10 cellular contexts compared by ENCODE assay signal in genomic region chr9:70256123-70256551, GRCh38. TPM values are rescaled to one million over a fixed set of nuclear protein-coding genes. Genes with fewer than 3 reads are reported as not detected.
DNase-seq lines count a peak whose midpoint lies in the region; ATAC-seq and TF ChIP-seq lines count a peak whose summit lies in the region.
"Had no signal": no experiment of that assay in that cellular context is flagged by ENCODE, and none has a peak within 500 bp of the region (broad histone marks: within the 10 kb centered on the region; RNA-seq: fewer than 3 reads in every experiment).

No MANE protein-coding gene starts in this region.

- intact Hi-C loops in right lobe of liver (cut with DNase I): no loop called here

- H3K4me1 ChIP-seq in right lobe of liver (peaks cover 0 to 37% (median 9%) of the 10 kb centered on the region in 4 donors), thoracic aorta (ENCODE audit: control insufficient read depth in 1 of 2, low read depth in 2 of 2) (peaks cover 25 to 41% of the 10 kb centered on the region in 2 donors), gastroesophageal sphincter (peaks cover 4 to 62% (median 18%) of the 10 kb centered on the region in 3 donors)

- 53% methylated on average over 4 of the region's 7 CpGs for WGBS in right lobe of liver (ENCODE audit: insufficient coverage, low coverage, low lambda C conversion rate, missing lambda C conversion rate)
- 28 to 51% methylated on average over 7 of the region's 7 CpGs for WGBS in gastroesophageal sphincter (ENCODE audit: low coverage in 1 of 2), 2 donors

- H3K27me3 ChIP-seq in brain microvascular endothelial cell (replicated peaks): no peaks in the 10 kb centered on the region
- no peaks in the 10 kb centered on the region for H3K27me3 ChIP-seq in right lobe of liver
- no peaks in the 10 kb centered on the region for H3K27me3 ChIP-seq in thoracic aorta (replicated peaks; ENCODE audit: insufficient read depth)
- H3K27me3 ChIP-seq in gastroesophageal sphincter: no peaks in the 10 kb centered on the region

- ATAC-seq in right lobe of liver (no peak), thoracic aorta (ENCODE audit: insufficient number of reproducible peaks, low FRiP score, low read depth) (no peak), gastroesophageal sphincter (no peak), left lobe of liver (no peak)

- no peak for TF ChIP-seq EP300 in gastroesophageal sphincter (IDR thresholded peaks at IDR 0.05)

- TF ChIP-seq POLR2A in right lobe of liver (IDR thresholded peaks at IDR 0.05): no peak
- TF ChIP-seq POLR2A in gastroesophageal sphincter (IDR thresholded peaks at IDR 0.05): no peak

- H3K9me3 ChIP-seq in right lobe of liver: no peaks in the 10 kb centered on the region
- H3K9me3 ChIP-seq in thoracic aorta: no peaks in the 10 kb centered on the region
- no peaks in the 10 kb centered on the region for H3K9me3 ChIP-seq in gastroesophageal sphincter

- H3K27ac ChIP-seq in brain microvascular endothelial cell: peak overlapping the region; percentile 96
- H3K27ac ChIP-seq in right lobe of liver: peak overlapping the region; percentile 8 to 97 (median 10)
- peak overlapping the region; percentile 19 to 24 for H3K27ac ChIP-seq in thoracic aorta
- peak overlapping the region in 2 of 4 donors; percentile 96 for H3K27ac ChIP-seq in gastroesophageal sphincter
- H3K27ac ChIP-seq: 22Rv1 had no signal

- H3K4me3 ChIP-seq in brain microvascular endothelial cell (ENCODE audit: low read depth, low read length): peak overlapping the region; percentile 29
- H3K4me3 ChIP-seq in right lobe of liver: peak overlapping the region in 1 of 3 donors; percentile 70
- H3K4me3 ChIP-seq in thoracic aorta: peak overlapping the region; percentile 85
- H3K4me3 ChIP-seq in gastroesophageal sphincter: peak overlapping the region in 1 of 2 donors; percentile 23

- TF ChIP-seq CTCF in brain microvascular endothelial cell (IDR thresholded peaks at IDR 0.05; ENCODE audit: low read depth, low read length, missing control alignments) (no peak), right lobe of liver (IDR thresholded peaks at IDR 0.05) (no peak), thoracic aorta (IDR thresholded peaks at IDR 0.05) (no peak), gastroesophageal sphincter (IDR thresholded peaks at IDR 0.05) (no peak)

- DNase-seq in NCI-H1417 (lab: John Stamatoyannopoulos, UW) (peak in 2 of 3 experiments; percentile 27 to 48), NCI-H1417 treated with DMSO at 0.1 percent for 48 hours (lab: John Stamatoyannopoulos, UW) (no peak), brain microvascular endothelial cell (peak; percentile 79), right lobe of liver (no peak), thoracic aorta (ENCODE audit: low spot score) (no peak), left lobe of liver (ENCODE audit: low spot score) (no peak)
- no peak for DNase-seq in effector CD4-positive, alpha-beta T cell
- DNase-seq: NCI-H1105 treated with DMSO at 0.1 percent for 48 hours had no signal

- H3K36me3 ChIP-seq in brain microvascular endothelial cell (replicated peaks) (peaks cover 3% of the 10 kb centered on the region), right lobe of liver (no peaks in the 10 kb centered on the region), thoracic aorta (no peaks in the 10 kb centered on the region), gastroesophageal sphincter (no peaks in the 10 kb centered on the region)

- in situ Hi-C loops in brain microvascular endothelial cell (cut with HindIII; ENCODE audit: low pct_ligation_motif_present, low sequenced_read_pairs): no loop called here

RNA-seq across cellular contexts. Expression of gene SMC5, which starts 2.6 kb away (rescaled TPM):
- 10 to 100 TPM; 10.6 to 13.9 (median 13.0) TPM for total RNA-seq in right lobe of liver
- 10 to 100 TPM; 22.6 to 46.1 TPM for total RNA-seq in thoracic aorta
- 10 to 100 TPM; 23.4 to 74.4 (median 39.7) TPM for total RNA-seq in gastroesophageal sphincter
- total RNA-seq in left lobe of liver: 10.7 TPM

Comparison
In these comparisons a context has a peak if more than half of its experiments do, and no peak if none do; other contexts are left out.
1. DNase-seq: peak in NCI-H1417 (2 of 3) and brain microvascular endothelial cell (single experiment); none in NCI-H1417 treated with DMSO at 0.1 percent for 48 hours (single experiment), right lobe of liver (0 of 3), thoracic aorta (single experiment), left lobe of liver (single experiment) and effector CD4-positive, alpha-beta T cell (single experiment).